In genomic region chr9:113763429-113763828, GRCh38 we compare ENCODE assay signal across 1 cellular context.
TF ChIP-seq lines count a peak whose summit lies in the region.

No MANE protein-coding gene starts in this region.

TF ChIP-seq in HepG2, 621 proteins besides CTCF, POLR2A, EP300 and RAD21 (continued from another document):
- no peak for TF ChIP-seq ZNF512 (CRISPR knock-in tag; IDR thresholded peaks at IDR 0.05)
- no peak for TF ChIP-seq MAFG (CRISPR knock-in tag; IDR thresholded peaks at IDR 0.05)
- TF ChIP-seq ZFP62 (CRISPR knock-in tag; IDR thresholded peaks at IDR 0.05), result no peak
- TF ChIP-seq SMARCE1 (IDR thresholded peaks at IDR 0.05; ENCODE audit: borderline replicate concordance), result no peak
- TF ChIP-seq CREM (IDR thresholded peaks at IDR 0.05), result no peak
- no peak for TF ChIP-seq CREM (CRISPR knock-in tag; IDR thresholded peaks at IDR 0.05)
- no peak for TF ChIP-seq ZNF766 (CRISPR knock-in tag; IDR thresholded peaks at IDR 0.05; ENCODE audit: borderline replicate concordance)
- 0 out of 2 replicates have a peak, but pooled peaks have one; percentile 29 for TF ChIP-seq MAFF (IDR thresholded peaks at IDR 0.05; ENCODE audit: low read depth, low read length)
- TF ChIP-seq POLR2AphosphoS2 (IDR thresholded peaks at IDR 0.05; ENCODE audit: low read depth, low read length), result no peak
- TF ChIP-seq SMAD3 (CRISPR knock-in tag; IDR thresholded peaks at IDR 0.05), result no peak
- no peak for TF ChIP-seq U2AF1 (optimal IDR thresholded peaks at IDR 0.05; ENCODE audit: low read depth, low read length)
- TF ChIP-seq MEIS1 (CRISPR knock-in tag; IDR thresholded peaks at IDR 0.05; ENCODE audit: borderline replicate concordance), result no peak
- TF ChIP-seq MAFK (conservative IDR thresholded peaks at IDR 0.05 in 1 of 2, IDR thresholded peaks at IDR 0.05 in 1 of 2; ENCODE audit: low read length in 2 of 2), result peak in 1 of 2 experiments; percentile 55; a peak in 2 of 4 replicates
- no peak for TF ChIP-seq HOXA5 (CRISPR knock-in tag; IDR thresholded peaks at IDR 0.05)
